Comparison of ENCODE assay signal across 23 cellular contexts in the genomic region with DNA sequence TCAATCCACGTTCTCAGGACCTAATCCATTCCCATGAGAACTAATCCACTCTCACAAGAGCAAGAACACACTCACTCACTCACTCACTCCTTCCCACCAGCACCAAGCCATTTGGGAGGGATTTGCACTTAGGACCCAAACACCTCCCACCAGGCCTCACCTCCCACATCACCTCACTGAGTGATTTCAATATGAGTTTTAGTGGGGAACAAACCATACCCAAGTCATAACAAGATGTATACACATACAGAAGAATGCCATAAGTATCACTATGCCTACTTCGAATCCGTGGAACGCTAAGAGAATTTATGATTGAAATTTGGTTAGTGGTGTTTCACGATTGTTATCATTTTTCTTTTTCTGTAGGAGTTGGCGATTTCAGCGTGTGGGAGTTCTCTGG. TPM values are rescaled to one million over a fixed set of nuclear protein-coding genes. Genes with fewer than 3 reads are reported as not detected.
"Had no signal": no experiment of that assay in that cellular context is flagged by ENCODE, and none has a peak within 500 bp of the region (broad histone marks: within the 10 kb centered on the region; RNA-seq: fewer than 3 reads in every experiment).

No MANE protein-coding gene starts in this region.

- DNase-seq: activated CD4-positive, alpha-beta T cell treated with anti-CD3 and anti-CD28 coated beads for 1 hour; activated CD4-positive, CD25-positive, alpha-beta regulatory T cell; activated CD8-positive, alpha-beta T cell treated with anti-CD3 and anti-CD28 coated beads, Interleukin-2, amount 10 ng/mL, durations not matched to agents 7 days and 5 days; activated gamma-delta T cell treated with Interleukin-2 at 50 U/mL for 16 hours; activated naive CD4-positive, alpha-beta T cell treated with anti-CD3 and anti-CD28 coated beads, Interleukin-2, amount 10 ng/mL, durations not matched to agents 7 days and 5 days; activated naive CD8-positive, alpha-beta T cell treated with anti-CD3 and anti-CD28 coated beads for 36 hours; amniotic stem cell; aorta; brain microvascular endothelial cell; central memory CD4-positive, alpha-beta T cell; Karpas-422; KBM-7; NCI-H1105; NCI-H1436; NCI-H1694; NCI-H2029; NCI-H345; NCI-H524 treated with DMSO at 0.1 percent for 48 hours; SHP77; SJCRH30; T1000; WERI-Rb-1 had no signal

- H3K27me3 Mint-ChIP-seq: activated naive CD8-positive, alpha-beta T cell treated with anti-CD3 and anti-CD28 coated beads for 36 hours; IgD-negative memory B cell had no signal

- H3K4me3 Mint-ChIP-seq: activated CD8-positive, alpha-beta T cell treated with anti-CD3 and anti-CD28 coated beads, Interleukin-2, amount 10 ng/mL, durations not matched to agents 7 days and 5 days; activated naive CD4-positive, alpha-beta T cell treated with anti-CD3 and anti-CD28 coated beads, Interleukin-2, amount 10 ng/mL, durations not matched to agents 7 days and 5 days; activated naive CD8-positive, alpha-beta T cell treated with anti-CD3 and anti-CD28 coated beads for 36 hours; IgD-negative memory B cell had no signal

- H3K4me1 Mint-ChIP-seq: activated naive CD4-positive, alpha-beta T cell treated with anti-CD3 and anti-CD28 coated beads, Interleukin-2, amount 10 ng/mL, durations not matched to agents 7 days and 5 days; activated naive CD8-positive, alpha-beta T cell treated with anti-CD3 and anti-CD28 coated beads for 36 hours; IgD-negative memory B cell had no signal

- H3K27ac Mint-ChIP-seq: activated CD8-positive, alpha-beta T cell treated with anti-CD3 and anti-CD28 coated beads, Interleukin-2, amount 10 ng/mL, durations not matched to agents 7 days and 5 days; activated naive CD4-positive, alpha-beta T cell treated with anti-CD3 and anti-CD28 coated beads, Interleukin-2, amount 10 ng/mL, durations not matched to agents 7 days and 5 days; activated naive CD8-positive, alpha-beta T cell treated with anti-CD3 and anti-CD28 coated beads for 36 hours; IgD-negative memory B cell had no signal

RNA-seq across cellular contexts. Expression of a gene that starts 29.3 kb away (rescaled TPM):
- total RNA-seq: activated CD8-positive, alpha-beta T cell treated with anti-CD3 and anti-CD28 coated beads, Interleukin-2, amount 10 ng/mL, durations not matched to agents 7 days and 5 days had no signal
